ENCODE assay signal across 2 cellular contexts in the genomic region with DNA sequence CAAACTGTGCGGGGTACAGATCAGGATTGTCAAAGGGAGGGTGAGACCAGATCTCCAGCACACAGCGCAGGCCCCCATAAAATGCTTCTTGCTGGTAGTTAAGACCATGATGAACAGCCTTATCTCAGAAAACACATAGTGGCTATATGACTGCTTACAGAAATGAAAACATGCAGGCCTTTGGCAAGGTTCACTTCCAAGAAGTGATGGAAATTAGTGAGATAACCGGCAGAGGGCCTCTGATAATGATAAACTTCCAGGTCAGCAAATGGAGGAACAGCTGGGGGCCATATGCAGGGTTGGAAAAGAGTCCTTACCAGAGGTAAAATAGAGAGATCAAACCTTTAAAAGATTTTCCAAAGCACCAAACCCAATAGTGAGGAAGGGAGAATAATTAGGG.
TF ChIP-seq lines count a peak whose summit lies in the region.

No MANE protein-coding gene starts in this region.

TF ChIP-seq in GM23338, 12 proteins besides CTCF, POLR2A, EP300 and RAD21 (continued from another document and continues in another):
- TF ChIP-seq, protein P1, sequence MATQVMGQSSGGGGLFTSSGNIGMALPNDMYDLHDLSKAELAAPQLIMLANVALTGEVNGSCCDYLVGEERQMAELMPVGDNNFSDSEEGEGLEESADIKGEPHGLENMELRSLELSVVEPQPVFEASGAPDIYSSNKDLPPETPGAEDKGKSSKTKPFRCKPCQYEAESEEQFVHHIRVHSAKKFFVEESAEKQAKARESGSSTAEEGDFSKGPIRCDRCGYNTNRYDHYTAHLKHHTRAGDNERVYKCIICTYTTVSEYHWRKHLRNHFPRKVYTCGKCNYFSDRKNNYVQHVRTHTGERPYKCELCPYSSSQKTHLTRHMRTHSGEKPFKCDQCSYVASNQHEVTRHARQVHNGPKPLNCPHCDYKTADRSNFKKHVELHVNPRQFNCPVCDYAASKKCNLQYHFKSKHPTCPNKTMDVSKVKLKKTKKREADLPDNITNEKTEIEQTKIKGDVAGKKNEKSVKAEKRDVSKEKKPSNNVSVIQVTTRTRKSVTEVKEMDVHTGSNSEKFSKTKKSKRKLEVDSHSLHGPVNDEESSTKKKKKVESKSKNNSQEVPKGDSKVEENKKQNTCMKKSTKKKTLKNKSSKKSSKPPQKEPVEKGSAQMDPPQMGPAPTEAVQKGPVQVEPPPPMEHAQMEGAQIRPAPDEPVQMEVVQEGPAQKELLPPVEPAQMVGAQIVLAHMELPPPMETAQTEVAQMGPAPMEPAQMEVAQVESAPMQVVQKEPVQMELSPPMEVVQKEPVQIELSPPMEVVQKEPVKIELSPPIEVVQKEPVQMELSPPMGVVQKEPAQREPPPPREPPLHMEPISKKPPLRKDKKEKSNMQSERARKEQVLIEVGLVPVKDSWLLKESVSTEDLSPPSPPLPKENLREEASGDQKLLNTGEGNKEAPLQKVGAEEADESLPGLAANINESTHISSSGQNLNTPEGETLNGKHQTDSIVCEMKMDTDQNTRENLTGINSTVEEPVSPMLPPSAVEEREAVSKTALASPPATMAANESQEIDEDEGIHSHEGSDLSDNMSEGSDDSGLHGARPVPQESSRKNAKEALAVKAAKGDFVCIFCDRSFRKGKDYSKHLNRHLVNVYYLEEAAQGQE (IDR thresholded peaks at IDR 0.05; ENCODE audit: unreplicated experiment) = no peak
- no peak for TF ChIP-seq EZH2 (IDR thresholded peaks at IDR 0.05; ENCODE audit: low read depth, unreplicated experiment)
- TF ChIP-seq EZH2phosphoT487 (IDR thresholded peaks at IDR 0.05; ENCODE audit: unreplicated experiment) = no peak
- TF ChIP-seq, protein P2, sequence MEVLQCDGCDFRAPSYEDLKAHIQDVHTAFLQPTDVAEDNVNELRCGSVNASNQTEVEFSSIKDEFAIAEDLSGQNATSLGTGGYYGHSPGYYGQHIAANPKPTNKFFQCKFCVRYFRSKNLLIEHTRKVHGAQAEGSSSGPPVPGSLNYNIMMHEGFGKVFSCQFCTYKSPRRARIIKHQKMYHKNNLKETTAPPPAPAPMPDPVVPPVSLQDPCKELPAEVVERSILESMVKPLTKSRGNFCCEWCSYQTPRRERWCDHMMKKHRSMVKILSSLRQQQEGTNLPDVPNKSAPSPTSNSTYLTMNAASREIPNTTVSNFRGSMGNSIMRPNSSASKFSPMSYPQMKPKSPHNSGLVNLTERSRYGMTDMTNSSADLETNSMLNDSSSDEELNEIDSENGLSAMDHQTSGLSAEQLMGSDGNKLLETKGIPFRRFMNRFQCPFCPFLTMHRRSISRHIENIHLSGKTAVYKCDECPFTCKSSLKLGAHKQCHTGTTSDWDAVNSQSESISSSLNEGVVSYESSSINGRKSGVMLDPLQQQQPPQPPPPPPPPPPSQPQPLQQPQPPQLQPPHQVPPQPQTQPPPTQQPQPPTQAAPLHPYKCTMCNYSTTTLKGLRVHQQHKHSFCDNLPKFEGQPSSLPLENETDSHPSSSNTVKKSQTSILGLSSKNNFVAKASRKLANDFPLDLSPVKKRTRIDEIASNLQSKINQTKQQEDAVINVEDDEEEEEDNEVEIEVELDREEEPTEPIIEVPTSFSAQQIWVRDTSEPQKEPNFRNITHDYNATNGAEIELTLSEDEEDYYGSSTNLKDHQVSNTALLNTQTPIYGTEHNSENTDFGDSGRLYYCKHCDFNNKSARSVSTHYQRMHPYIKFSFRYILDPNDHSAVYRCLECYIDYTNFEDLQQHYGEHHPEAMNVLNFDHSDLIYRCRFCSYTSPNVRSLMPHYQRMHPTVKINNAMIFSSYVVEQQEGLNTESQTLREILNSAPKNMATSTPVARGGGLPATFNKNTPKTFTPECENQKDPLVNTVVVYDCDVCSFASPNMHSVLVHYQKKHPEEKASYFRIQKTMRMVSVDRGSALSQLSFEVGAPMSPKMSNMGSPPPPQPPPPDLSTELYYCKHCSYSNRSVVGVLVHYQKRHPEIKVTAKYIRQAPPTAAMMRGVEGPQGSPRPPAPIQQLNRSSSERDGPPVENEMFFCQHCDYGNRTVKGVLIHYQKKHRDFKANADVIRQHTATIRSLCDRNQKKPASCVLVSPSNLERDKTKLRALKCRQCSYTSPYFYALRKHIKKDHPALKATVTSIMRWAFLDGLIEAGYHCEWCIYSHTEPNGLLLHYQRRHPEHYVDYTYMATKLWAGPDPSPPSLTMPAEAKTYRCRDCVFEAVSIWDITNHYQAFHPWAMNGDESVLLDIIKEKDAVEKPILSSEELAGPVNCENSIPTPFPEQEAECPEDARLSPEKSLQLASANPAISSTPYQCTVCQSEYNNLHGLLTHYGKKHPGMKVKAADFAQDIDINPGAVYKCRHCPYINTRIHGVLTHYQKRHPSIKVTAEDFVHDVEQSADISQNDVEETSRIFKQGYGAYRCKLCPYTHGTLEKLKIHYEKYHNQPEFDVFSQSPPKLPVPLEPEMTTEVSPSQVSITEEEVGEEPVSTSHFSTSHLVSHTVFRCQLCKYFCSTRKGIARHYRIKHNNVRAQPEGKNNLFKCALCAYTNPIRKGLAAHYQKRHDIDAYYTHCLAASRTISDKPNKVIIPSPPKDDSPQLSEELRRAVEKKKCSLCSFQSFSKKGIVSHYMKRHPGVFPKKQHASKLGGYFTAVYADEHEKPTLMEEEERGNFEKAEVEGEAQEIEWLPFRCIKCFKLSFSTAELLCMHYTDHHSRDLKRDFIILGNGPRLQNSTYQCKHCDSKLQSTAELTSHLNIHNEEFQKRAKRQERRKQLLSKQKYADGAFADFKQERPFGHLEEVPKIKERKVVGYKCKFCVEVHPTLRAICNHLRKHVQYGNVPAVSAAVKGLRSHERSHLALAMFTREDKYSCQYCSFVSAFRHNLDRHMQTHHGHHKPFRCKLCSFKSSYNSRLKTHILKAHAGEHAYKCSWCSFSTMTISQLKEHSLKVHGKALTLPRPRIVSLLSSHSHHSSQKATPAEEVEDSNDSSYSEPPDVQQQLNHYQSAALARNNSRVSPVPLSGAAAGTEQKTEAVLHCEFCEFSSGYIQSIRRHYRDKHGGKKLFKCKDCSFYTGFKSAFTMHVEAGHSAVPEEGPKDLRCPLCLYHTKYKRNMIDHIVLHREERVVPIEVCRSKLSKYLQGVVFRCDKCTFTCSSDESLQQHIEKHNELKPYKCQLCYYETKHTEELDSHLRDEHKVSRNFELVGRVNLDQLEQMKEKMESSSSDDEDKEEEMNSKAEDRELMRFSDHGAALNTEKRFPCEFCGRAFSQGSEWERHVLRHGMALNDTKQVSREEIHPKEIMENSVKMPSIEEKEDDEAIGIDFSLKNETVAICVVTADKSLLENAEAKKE (CRISPR knock-in tag; IDR thresholded peaks at IDR 0.05) = no peak
- TF ChIP-seq ZNF114 (CRISPR knock-in tag; IDR thresholded peaks at IDR 0.05) = no peak
- no peak for TF ChIP-seq ZNF331 (CRISPR knock-in tag; IDR thresholded peaks at IDR 0.05; ENCODE audit: low read depth)
- TF ChIP-seq, protein P3, sequence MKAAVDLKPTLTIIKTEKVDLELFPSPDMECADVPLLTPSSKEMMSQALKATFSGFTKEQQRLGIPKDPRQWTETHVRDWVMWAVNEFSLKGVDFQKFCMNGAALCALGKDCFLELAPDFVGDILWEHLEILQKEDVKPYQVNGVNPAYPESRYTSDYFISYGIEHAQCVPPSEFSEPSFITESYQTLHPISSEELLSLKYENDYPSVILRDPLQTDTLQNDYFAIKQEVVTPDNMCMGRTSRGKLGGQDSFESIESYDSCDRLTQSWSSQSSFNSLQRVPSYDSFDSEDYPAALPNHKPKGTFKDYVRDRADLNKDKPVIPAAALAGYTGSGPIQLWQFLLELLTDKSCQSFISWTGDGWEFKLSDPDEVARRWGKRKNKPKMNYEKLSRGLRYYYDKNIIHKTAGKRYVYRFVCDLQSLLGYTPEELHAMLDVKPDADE (IDR thresholded peaks at IDR 0.05) = no peak
- TF ChIP-seq JUNB (IDR thresholded peaks at IDR 0.05; ENCODE audit: unreplicated experiment) = no peak
- TF ChIP-seq CREB1 (CRISPR knock-in tag; IDR thresholded peaks at IDR 0.05; ENCODE audit: low read depth) = no peak
- no peak for TF ChIP-seq NANOG (IDR thresholded peaks at IDR 0.05; ENCODE audit: borderline replicate concordance)

TF ChIP-seq in H1, 55 proteins besides CTCF, POLR2A, EP300 and RAD21 (continued from another document):
- TF ChIP-seq TAF1 (IDR thresholded peaks at IDR 0.05; ENCODE audit: low read depth, low read length) (no peak), KDM1A (IDR thresholded peaks at IDR 0.05; ENCODE audit: borderline replicate concordance, low read length) (no peak), TAF7 (optimal IDR thresholded peaks at IDR 0.05; ENCODE audit: borderline replicate concordance, low read depth, low read length) (no peak), CBX8 (IDR thresholded peaks at IDR 0.05; ENCODE audit: borderline replicate concordance, low read depth, low read length) (no peak), FOSL1 (IDR thresholded peaks at IDR 0.05; ENCODE audit: insufficient read depth, low read depth, low read length) (no peak), TBP (IDR thresholded peaks at IDR 0.05; ENCODE audit: low read depth, low read length) (no peak), SIX5 (IDR thresholded peaks at IDR 0.05; ENCODE audit: low read depth, low read length) (no peak), YY1 (IDR thresholded peaks at IDR 0.05; ENCODE audit: low read depth, low read length) (no peak)
- TF ChIP-seq, protein P4, sequence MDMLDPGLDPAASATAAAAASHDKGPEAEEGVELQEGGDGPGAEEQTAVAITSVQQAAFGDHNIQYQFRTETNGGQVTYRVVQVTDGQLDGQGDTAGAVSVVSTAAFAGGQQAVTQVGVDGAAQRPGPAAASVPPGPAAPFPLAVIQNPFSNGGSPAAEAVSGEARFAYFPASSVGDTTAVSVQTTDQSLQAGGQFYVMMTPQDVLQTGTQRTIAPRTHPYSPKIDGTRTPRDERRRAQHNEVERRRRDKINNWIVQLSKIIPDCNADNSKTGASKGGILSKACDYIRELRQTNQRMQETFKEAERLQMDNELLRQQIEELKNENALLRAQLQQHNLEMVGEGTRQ (IDR thresholded peaks at IDR 0.05; ENCODE audit: low read length) = no peak
- TF ChIP-seq, protein P5, sequence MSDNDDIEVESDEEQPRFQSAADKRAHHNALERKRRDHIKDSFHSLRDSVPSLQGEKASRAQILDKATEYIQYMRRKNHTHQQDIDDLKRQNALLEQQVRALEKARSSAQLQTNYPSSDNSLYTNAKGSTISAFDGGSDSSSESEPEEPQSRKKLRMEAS (IDR thresholded peaks at IDR 0.05) = no peak
